Comparison of ENCODE assay signal across 8 cellular contexts in the genomic region with DNA sequence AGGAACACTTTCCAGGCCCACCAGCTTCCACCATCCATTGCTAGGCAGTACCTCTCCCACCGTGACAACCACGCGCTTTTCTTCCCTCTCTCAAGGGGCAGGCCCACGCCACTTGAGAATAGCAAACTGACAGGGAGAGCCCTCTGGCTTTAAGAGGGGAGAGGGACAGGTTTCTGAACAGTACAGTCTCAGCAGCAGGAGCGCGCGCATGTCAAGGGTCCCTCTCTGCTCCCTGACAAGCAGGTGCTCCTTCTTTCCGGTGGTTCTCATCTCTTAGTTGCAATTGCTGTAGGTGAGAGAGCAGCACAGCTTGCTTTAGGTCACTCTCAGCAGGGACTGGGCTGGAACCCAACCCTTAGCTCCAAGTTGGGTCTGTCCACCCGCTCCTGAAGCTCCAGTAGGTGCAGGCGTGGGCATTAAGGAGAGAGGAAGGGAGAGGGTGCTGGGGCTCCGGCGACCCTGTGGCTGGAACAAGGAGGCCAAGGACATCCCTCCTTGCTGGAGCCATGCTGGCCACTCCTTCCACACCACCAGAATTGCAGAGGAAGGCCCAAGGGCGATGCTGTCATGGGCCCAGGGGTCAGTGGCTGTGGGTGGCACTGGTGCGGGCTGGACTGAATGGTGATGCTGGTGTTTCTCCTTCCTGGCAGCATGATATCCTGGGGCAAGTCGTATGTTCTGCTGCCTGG. TPM values are rescaled to one million over a fixed set of nuclear protein-coding genes. Genes with fewer than 3 reads are reported as not detected.
DNase-seq lines count a peak whose midpoint lies in the region; ATAC-seq and TF ChIP-seq lines count a peak whose summit lies in the region.

No MANE protein-coding gene starts in this region.

- peaks cover 22% of the 10 kb centered on the region for H3K4me1 Mint-ChIP-seq in stimulated activated effector memory CD8-positive, alpha-beta T cell treated with anti-CD3 and anti-CD28 coated beads, Interleukin-12 subunit alpha, Interleukin-12 subunit beta, amount 100 ng/mL, for 72 hours

- H3K9me3 ChIP-seq in adrenal gland (replicated peaks in 1 of 3): no peaks in the 10 kb centered on the region
- H3K9me3 ChIP-seq in iPS-20b (ENCODE audit: insufficient read depth, low read depth, low read length): peaks cover 10% of the 10 kb centered on the region

- ATAC-seq in HG03460 (IDR thresholded peaks at IDR 0.05; ENCODE audit: unreplicated experiment): peak; percentile 6
- no peak for ATAC-seq in stimulated activated effector memory CD8-positive, alpha-beta T cell treated with anti-CD3 and anti-CD28 coated beads, Interleukin-12 subunit alpha, Interleukin-12 subunit beta, amount 100 ng/mL, for 72 hours
- no peak for ATAC-seq in GM21367 (IDR thresholded peaks at IDR 0.05; ENCODE audit: unreplicated experiment)
- ATAC-seq in GM21717 (IDR thresholded peaks at IDR 0.05; ENCODE audit: unreplicated experiment): no peak

- TF ChIP-seq POLR2A in adrenal gland (IDR thresholded peaks at IDR 0.05): no peak

- H3K27ac ChIP-seq in adrenal gland: peak overlapping the region; percentile 67 to 96 (median 94)
- H3K27ac ChIP-seq in iPS-20b (ENCODE audit: low read length): no peak overlapping the region

- H3K36me3 ChIP-seq in adrenal gland (replicated peaks in 1 of 2) (peaks cover 0 to 21% of the 10 kb centered on the region in 2 donors), iPS-20b (ENCODE audit: insufficient read depth, low read depth, low read length) (peaks cover 23% of the 10 kb centered on the region)

- H3K4me3 ChIP-seq in adrenal gland: peak overlapping the region in 2 of 4 donors; percentile 52 to 61
- peak overlapping the region; percentile 81 for H3K4me3 ChIP-seq in iPS-20b (ENCODE audit: low read length)

- H3K36me3 Mint-ChIP-seq in stimulated activated effector memory CD8-positive, alpha-beta T cell treated with anti-CD3 and anti-CD28 coated beads, Interleukin-12 subunit alpha, Interleukin-12 subunit beta, amount 100 ng/mL, for 72 hours: peaks cover 50% of the 10 kb centered on the region

- peaks cover 3% of the 10 kb centered on the region for H3K9me3 Mint-ChIP-seq in stimulated activated effector memory CD8-positive, alpha-beta T cell treated with anti-CD3 and anti-CD28 coated beads, Interleukin-12 subunit alpha, Interleukin-12 subunit beta, amount 100 ng/mL, for 72 hours

- no peak for TF ChIP-seq CTCF in adrenal gland (IDR thresholded peaks at IDR 0.05)

- DNase-seq in COLO668 (lab: John Stamatoyannopoulos, UW; ENCODE audit: unreplicated experiment) (peak; percentile 35), adrenal gland (peak in 3 of 7 donors; percentile 36 to 57 (median 51)), NCI-H345 treated with DMSO at 0.1 percent for 48 hours (lab: John Stamatoyannopoulos, UW; ENCODE audit: unreplicated experiment) (no peak)
- DNase-seq in stimulated activated effector memory CD8-positive, alpha-beta T cell treated with anti-CD3 and anti-CD28 coated beads, Interleukin-12 subunit alpha, Interleukin-12 subunit beta, amount 100 ng/mL, for 72 hours (ENCODE audit: low spot score in 2 of 2): no peak

- intact Hi-C loops in adrenal gland (cut with DNase I): loop anchor here in 1 of 2 donors (5.0 kb wide), 1 partner anchor 115 kb away; a partner anchor contains a TSS

- H3K4me1 ChIP-seq in adrenal gland (replicated peaks in 1 of 2) (peaks cover 8 to 11% of the 10 kb centered on the region in 2 donors), iPS-20b (ENCODE audit: insufficient read depth, low read length) (0 out of 2 replicates have a peak, but pooled peaks cover 2% of the 10 kb centered on the region)

- peak overlapping the region; percentile 77 for H3K4me3 Mint-ChIP-seq in stimulated activated effector memory CD8-positive, alpha-beta T cell treated with anti-CD3 and anti-CD28 coated beads, Interleukin-12 subunit alpha, Interleukin-12 subunit beta, amount 100 ng/mL, for 72 hours

- H3K9ac ChIP-seq in iPS-20b (ENCODE audit: low read depth, low read length): peak overlapping the region; percentile 94; the same call in 1 of the 2 replicates

- WGBS in adrenal gland, 4 donors: 46 to 67% (median 59%) methylated on average over 8 to 15 of the region's 15 CpGs

- H3K27me3 ChIP-seq in adrenal gland (no peaks in the 10 kb centered on the region), iPS-20b (ENCODE audit: insufficient read depth, low read length) (no peaks in the 10 kb centered on the region)

- peak overlapping the region; percentile 93 for H3K27ac Mint-ChIP-seq in stimulated activated effector memory CD8-positive, alpha-beta T cell treated with anti-CD3 and anti-CD28 coated beads, Interleukin-12 subunit alpha, Interleukin-12 subunit beta, amount 100 ng/mL, for 72 hours

RNA-seq across cellular contexts. Expression of a gene that starts 9.0 kb away (rescaled TPM):
- total RNA-seq in adrenal gland: 10 to 100 TPM; 14.5 to 27.2 (median 22.0) TPM
- 10 to 100 TPM; 11.5 to 37.6 (median 26.1) TPM for polyA plus RNA-seq in adrenal gland
